1 cellular context compared by ENCODE assay signal in genomic region chr6:7261030-7261841, GRCh38.
A peak's percentile ranks its signal among the peaks of the same experiment; 100 is the strongest.
TF ChIP-seq lines count a peak whose summit lies in the region.

No MANE protein-coding gene starts in this region.

TF ChIP-seq in K562, 482 proteins besides CTCF, POLR2A, EP300 and RAD21 (continued from another document and continues in another):
- TF ChIP-seq PRDM10 (IDR thresholded peaks at IDR 0.05; ENCODE audit: partially characterized antibody) (peak; percentile 44), ZBED1 (IDR thresholded peaks at IDR 0.05) (no peak), YY1 (IDR thresholded peaks at IDR 0.05; ENCODE audit: borderline replicate concordance in 1 of 3, control insufficient read depth in 1 of 3, extremely low read depth in 1 of 3, insufficient read depth in 3 of 3, insufficient read length in 1 of 3, insufficient replicate concordance in 2 of 3, low read depth in 1 of 3, low read length in 2 of 3) (peak; percentile 20 to 87 (median 82)), MYNN (IDR thresholded peaks at IDR 0.05) (no peak), MYNN (CRISPR knock-in tag; IDR thresholded peaks at IDR 0.05) (no peak), ETS1 (conservative IDR thresholded peaks at IDR 0.05; ENCODE audit: control insufficient read depth, low read depth, low read length) (no peak), NCOA6 (IDR thresholded peaks at IDR 0.05) (no peak), ETV1 (tag; conservative IDR thresholded peaks at IDR 0.05; ENCODE audit: low read depth) (no peak), HIVEP1 (CRISPR knock-in tag; IDR thresholded peaks at IDR 0.05) (no peak), ZNF263 (CRISPR knock-in tag; IDR thresholded peaks at IDR 0.05; ENCODE audit: borderline replicate concordance) (no peak), CHD7 (IDR thresholded peaks at IDR 0.05; ENCODE audit: low read depth, low read length) (no peak), TGIF2 (CRISPR knock-in tag; IDR thresholded peaks at IDR 0.05) (no peak), ZNF143 (CRISPR knock-in tag; IDR thresholded peaks at IDR 0.05) (no peak), ZNF512 (tag; IDR thresholded peaks at IDR 0.05) (no peak), ZBTB7A (IDR thresholded peaks at IDR 0.05; ENCODE audit: borderline replicate concordance, control insufficient read depth, low read depth, low read length) (no peak), ZMIZ1 (IDR thresholded peaks at IDR 0.05; ENCODE audit: low read depth in 2 of 2, low read length in 2 of 2) (no peak), MTF1 (CRISPR knock-in tag; IDR thresholded peaks at IDR 0.05; ENCODE audit: borderline replicate concordance) (no peak)
- TF ChIP-seq, protein P1, sequence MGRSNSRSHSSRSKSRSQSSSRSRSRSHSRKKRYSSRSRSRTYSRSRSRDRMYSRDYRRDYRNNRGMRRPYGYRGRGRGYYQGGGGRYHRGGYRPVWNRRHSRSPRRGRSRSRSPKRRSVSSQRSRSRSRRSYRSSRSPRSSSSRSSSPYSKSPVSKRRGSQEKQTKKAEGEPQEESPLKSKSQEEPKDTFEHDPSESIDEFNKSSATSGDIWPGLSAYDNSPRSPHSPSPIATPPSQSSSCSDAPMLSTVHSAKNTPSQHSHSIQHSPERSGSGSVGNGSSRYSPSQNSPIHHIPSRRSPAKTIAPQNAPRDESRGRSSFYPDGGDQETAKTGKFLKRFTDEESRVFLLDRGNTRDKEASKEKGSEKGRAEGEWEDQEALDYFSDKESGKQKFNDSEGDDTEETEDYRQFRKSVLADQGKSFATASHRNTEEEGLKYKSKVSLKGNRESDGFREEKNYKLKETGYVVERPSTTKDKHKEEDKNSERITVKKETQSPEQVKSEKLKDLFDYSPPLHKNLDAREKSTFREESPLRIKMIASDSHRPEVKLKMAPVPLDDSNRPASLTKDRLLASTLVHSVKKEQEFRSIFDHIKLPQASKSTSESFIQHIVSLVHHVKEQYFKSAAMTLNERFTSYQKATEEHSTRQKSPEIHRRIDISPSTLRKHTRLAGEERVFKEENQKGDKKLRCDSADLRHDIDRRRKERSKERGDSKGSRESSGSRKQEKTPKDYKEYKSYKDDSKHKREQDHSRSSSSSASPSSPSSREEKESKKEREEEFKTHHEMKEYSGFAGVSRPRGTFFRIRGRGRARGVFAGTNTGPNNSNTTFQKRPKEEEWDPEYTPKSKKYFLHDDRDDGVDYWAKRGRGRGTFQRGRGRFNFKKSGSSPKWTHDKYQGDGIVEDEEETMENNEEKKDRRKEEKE (IDR thresholded peaks at IDR 0.05; ENCODE audit: borderline replicate concordance in 1 of 2, control insufficient read depth in 1 of 2, low read depth in 2 of 2, low read length in 1 of 2), result no peak
- TF ChIP-seq, protein P2, sequence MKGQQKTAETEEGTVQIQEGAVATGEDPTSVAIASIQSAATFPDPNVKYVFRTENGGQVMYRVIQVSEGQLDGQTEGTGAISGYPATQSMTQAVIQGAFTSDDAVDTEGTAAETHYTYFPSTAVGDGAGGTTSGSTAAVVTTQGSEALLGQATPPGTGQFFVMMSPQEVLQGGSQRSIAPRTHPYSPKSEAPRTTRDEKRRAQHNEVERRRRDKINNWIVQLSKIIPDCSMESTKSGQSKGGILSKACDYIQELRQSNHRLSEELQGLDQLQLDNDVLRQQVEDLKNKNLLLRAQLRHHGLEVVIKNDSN (CRISPR knock-in tag; IDR thresholded peaks at IDR 0.05), result no peak
